Comparison of ENCODE assay signal across 8 cellular contexts in the genomic region with DNA sequence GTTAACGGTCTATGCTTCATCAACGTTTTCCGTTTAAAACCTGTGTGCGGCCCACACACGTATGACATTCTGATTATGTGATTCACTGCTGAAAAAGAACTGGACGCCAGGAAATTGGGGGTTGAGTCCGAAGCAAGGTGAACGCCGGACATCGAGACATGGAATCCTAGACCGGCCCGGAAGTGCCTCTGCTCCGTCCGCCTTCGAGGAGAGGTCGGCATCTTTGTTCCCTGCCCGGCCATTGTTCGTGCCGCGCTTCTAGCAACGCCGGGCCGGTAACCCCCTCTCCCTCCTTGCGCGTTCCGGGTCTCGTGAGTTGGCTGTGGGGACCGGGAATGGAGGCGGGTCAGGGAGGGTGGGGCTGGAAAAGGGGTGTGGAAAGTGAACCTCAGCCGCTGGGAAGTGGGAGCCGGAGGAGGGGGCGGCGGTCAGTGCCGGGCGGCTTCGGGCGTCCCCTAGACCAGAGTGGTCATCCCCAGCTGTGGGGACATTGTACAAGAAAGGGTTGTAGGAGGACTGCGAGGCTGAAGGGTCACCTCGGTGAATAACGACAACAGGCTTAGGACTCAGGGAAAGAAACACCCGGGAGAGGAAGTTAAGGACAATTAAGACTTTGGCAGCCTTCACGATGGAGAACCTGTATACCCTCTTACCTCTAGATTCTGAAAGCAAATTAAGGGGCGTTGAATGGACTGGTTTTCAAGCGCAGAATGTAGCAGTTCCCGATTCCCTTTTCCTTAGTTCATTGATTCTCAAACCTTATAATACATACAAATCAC. TPM values are rescaled to one million over a fixed set of nuclear protein-coding genes. Genes with fewer than 3 reads are reported as not detected.
A peak's percentile ranks its signal among the peaks of the same experiment; 100 is the strongest.
DNase-seq lines count a peak whose midpoint lies in the region; TF ChIP-seq lines count a peak whose summit lies in the region.

A gene (plus strand): TSS at position 220 of the 779 bp plus-strand sequence. CDS start 1,810 bp downstream, outside the sequence.

- H3K9me3 ChIP-seq in HEK293 (ENCODE audit: control insufficient read depth, insufficient read depth, low read depth, low read length) (no peaks in the 10 kb centered on the region), SJSA1 (replicated peaks) (no peaks in the 10 kb centered on the region)

- H3K4me1 ChIP-seq in HEK293 (ENCODE audit: control insufficient read depth, insufficient read depth, low read length) = peaks cover 3% of the 10 kb centered on the region; the same call in 1 of the 2 replicates
- peaks cover 13% of the 10 kb centered on the region for H3K4me1 ChIP-seq in SJSA1 (replicated peaks)

- peak within 1 kb of the TSS; percentile 94 for H3K4me3 Mint-ChIP-seq in MCF 10A (ENCODE audit: unreplicated experiment)

- peak within 1 kb of the TSS; percentile 57 for H3K27ac ChIP-seq in HEK293 (ENCODE audit: extremely low read depth, low read depth, low read length)
- H3K27ac ChIP-seq in SJSA1 = peak within 1 kb of the TSS; percentile 90

- H3K4me3 ChIP-seq in HEK293 (ENCODE audit: low read depth, low read length) = peak within 1 kb of the TSS; percentile 74
- H3K4me3 ChIP-seq in SJSA1 = peak within 1 kb of the TSS; percentile 59
- peak within 1 kb of the TSS; percentile 94 for H3K4me3 ChIP-seq in iPS-11a (ENCODE audit: low read depth, low read length)

- BruUV-seq in MCF 10A (replicated peaks; lab: Mats Ljungman, UMichigan) = TSS peak; percentile 65

- peak within 1 kb of the TSS; percentile 97 for H3K27ac Mint-ChIP-seq in MCF 10A (ENCODE audit: low read depth, unreplicated experiment)

- peak; percentile 70 for DNase-seq in NK-92 treated with Interleukin-12 subunit alpha and Interleukin-12 subunit beta, amount 100 ng/mL, for 24 hours (lab: John Stamatoyannopoulos, UW)
- DNase-seq in NK-92 (lab: John Stamatoyannopoulos, UW; ENCODE audit: unreplicated experiment) (no peak), MV-4-11 (lab: John Stamatoyannopoulos, UW) (peak; percentile 64), SJSA1 (ENCODE audit: low read depth in 1 of 2, low spot score in 2 of 2) (peak; percentile 79 to 93), MCF 10A (ENCODE audit: unreplicated experiment) (peak; percentile 93), retina (peak; percentile 88)

- TF ChIP-seq CTCF in HEK293 (tag by site-specific recombination; IDR thresholded peaks at IDR 0.05) = no peak
- no peak for TF ChIP-seq CTCF in MCF 10A (IDR thresholded peaks at IDR 0.05; ENCODE audit: unreplicated experiment)

- no peaks in the 10 kb centered on the region for H3K9me3 Mint-ChIP-seq in MCF 10A (ENCODE audit: unreplicated experiment)

- CTCF ChIA-PET in HEK293 (lab: Yijun Ruan, JAX) (interaction anchor here (1.4 kb wide), 1 partner anchor 16 kb away, joined by 3 read pairs; no protein-coding TSS in a partner anchor), MCF 10A (lab: Yijun Ruan, JAX) (interaction anchor here (0.6 to 1.0 kb wide), 3 partner anchors 80 to 131 kb away, joined by 3 read pairs; no protein-coding TSS in a partner anchor)

- H3K27me3 ChIP-seq in SJSA1 (replicated peaks) = 0 out of 2 replicates have a peak, but pooled peaks cover 2% of the 10 kb centered on the region

- peaks cover 32% of the 10 kb centered on the region for H3K36me3 Mint-ChIP-seq in MCF 10A (ENCODE audit: insufficient read depth, unreplicated experiment)

- H3K36me3 ChIP-seq in HEK293 (ENCODE audit: control insufficient read depth in 2 of 2, insufficient read depth in 1 of 2, low read length in 2 of 2) = peaks cover 11 to 32% of the 10 kb centered on the region in 2 experiments
- peaks cover 36% of the 10 kb centered on the region for H3K36me3 ChIP-seq in SJSA1

- H3K27me3 Mint-ChIP-seq in MCF 10A (ENCODE audit: insufficient read depth, unreplicated experiment) = no peaks in the 10 kb centered on the region

- intact Hi-C loops in MCF 10A (cut with micrococcal nuclease) = loop anchor here (1.0 to 2.0 kb wide), 5 partner anchors 27 to 158 kb away; a partner anchor contains a TSS

- POLR2A ChIA-PET in HEK293 (lab: Yijun Ruan, JAX) (interaction anchor here (0.9 to 2.7 kb wide), 6 partner anchors 27 to 130 kb away, joined by 3 to 13 read pairs (median 4); a partner anchor contains a TSS), MCF 10A (lab: Yijun Ruan, JAX) (interaction anchor here (0.7 to 3.7 kb wide), 14 partner anchors 12 to 158 kb away, joined by 3 to 36 read pairs (median 5); a partner anchor contains a TSS)

- H3K4me1 Mint-ChIP-seq in MCF 10A (ENCODE audit: insufficient read depth, unreplicated experiment) = peaks cover 16% of the 10 kb centered on the region

TF ChIP-seq in HEK293, 187 proteins besides CTCF, POLR2A, EP300 and RAD21 (continues in another document):
- TF ChIP-seq ZNF335 (tag by site-specific recombination; conservative IDR thresholded peaks at IDR 0.05) = peak; percentile 75
- TF ChIP-seq ZNF24 (tag by site-specific recombination; IDR thresholded peaks at IDR 0.05) = peak; percentile 49; the same call in 1 of the 2 replicates
- TF ChIP-seq, protein P1, sequence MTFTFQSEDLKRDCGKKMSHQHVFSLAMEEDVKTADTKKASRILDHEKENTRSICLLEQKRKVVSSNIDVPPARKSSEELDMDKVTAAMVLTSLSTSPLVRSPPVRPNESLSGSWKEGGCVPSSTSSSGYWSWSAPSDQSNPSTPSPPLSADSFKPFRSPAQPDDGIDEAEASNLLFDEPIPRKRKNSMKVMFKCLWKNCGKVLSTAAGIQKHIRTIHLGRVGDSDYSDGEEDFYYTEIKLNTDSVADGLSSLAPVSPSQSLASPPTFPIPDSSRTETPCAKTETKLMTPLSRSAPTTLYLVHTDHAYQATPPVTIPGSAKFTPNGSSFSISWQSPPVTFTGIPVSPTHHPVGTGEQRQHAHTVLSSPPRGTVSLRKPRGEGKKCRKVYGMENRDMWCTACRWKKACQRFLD (tag by site-specific recombination; IDR thresholded peaks at IDR 0.05) = no peak
- no peak for TF ChIP-seq ZNF121 (tag by site-specific recombination; IDR thresholded peaks at IDR 0.05)
- TF ChIP-seq ZNF768 (tag by site-specific recombination; IDR thresholded peaks at IDR 0.05) = no peak
- peak; percentile 48 for TF ChIP-seq ZNF341 (tag by site-specific recombination; IDR thresholded peaks at IDR 0.05; ENCODE audit: low read depth)
- TF ChIP-seq ZFHX2 (tag by site-specific recombination; conservative IDR thresholded peaks at IDR 0.05) = peak; percentile 48
- TF ChIP-seq ZNF132 (tag by site-specific recombination; IDR thresholded peaks at IDR 0.05; ENCODE audit: borderline replicate concordance) = no peak
- TF ChIP-seq GLIS1 (tag by site-specific recombination; IDR thresholded peaks at IDR 0.05) = no peak
- no peak for TF ChIP-seq ZNF274 (IDR thresholded peaks at IDR 0.05; ENCODE audit: low read length)
- TF ChIP-seq ZNF274 (tag by site-specific recombination; IDR thresholded peaks at IDR 0.05; ENCODE audit: borderline replicate concordance) = no peak
- TF ChIP-seq ZBTB1 (tag by site-specific recombination; IDR thresholded peaks at IDR 0.05) = no peak
- TF ChIP-seq ZNF248 (tag by site-specific recombination; IDR thresholded peaks at IDR 0.05) = no peak
- TF ChIP-seq, protein P2, sequence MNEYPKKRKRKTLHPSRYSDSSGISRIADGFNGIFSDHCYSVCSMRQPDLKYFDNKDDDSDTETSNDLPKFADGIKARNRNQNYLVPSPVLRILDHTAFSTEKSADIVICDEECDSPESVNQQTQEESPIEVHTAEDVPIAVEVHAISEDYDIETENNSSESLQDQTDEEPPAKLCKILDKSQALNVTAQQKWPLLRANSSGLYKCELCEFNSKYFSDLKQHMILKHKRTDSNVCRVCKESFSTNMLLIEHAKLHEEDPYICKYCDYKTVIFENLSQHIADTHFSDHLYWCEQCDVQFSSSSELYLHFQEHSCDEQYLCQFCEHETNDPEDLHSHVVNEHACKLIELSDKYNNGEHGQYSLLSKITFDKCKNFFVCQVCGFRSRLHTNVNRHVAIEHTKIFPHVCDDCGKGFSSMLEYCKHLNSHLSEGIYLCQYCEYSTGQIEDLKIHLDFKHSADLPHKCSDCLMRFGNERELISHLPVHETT (tag by site-specific recombination; IDR thresholded peaks at IDR 0.05) = peak; percentile 46
- peak; percentile 32; the same call in 1 of the 2 replicates for TF ChIP-seq WT1 (tag by site-specific recombination; IDR thresholded peaks at IDR 0.05)
- TF ChIP-seq ZNF530 (tag by site-specific recombination; IDR thresholded peaks at IDR 0.05; ENCODE audit: low read depth) = no peak
- no peak for TF ChIP-seq RBAK (tag by site-specific recombination; IDR thresholded peaks at IDR 0.05)
- TF ChIP-seq ZEB2 (tag by site-specific recombination; IDR thresholded peaks at IDR 0.05) = peak; percentile 83
- no peak for TF ChIP-seq ZNF791 (tag by site-specific recombination; IDR thresholded peaks at IDR 0.05)
- peak; percentile 52; the same call in 1 of the 2 replicates for TF ChIP-seq KLF7 (tag by site-specific recombination; IDR thresholded peaks at IDR 0.05; ENCODE audit: borderline replicate concordance)
- TF ChIP-seq ZNF623 (tag by site-specific recombination; IDR thresholded peaks at IDR 0.05) = no peak
- peak; percentile 62 for TF ChIP-seq IKZF3 (tag by site-specific recombination; IDR thresholded peaks at IDR 0.05)
- no peak for TF ChIP-seq ZNF138 (tag by site-specific recombination; IDR thresholded peaks at IDR 0.05; ENCODE audit: borderline replicate concordance)
- TF ChIP-seq ZNF501 (tag by site-specific recombination; IDR thresholded peaks at IDR 0.05) = peak; percentile 92
- TF ChIP-seq ZNF174 (tag by site-specific recombination; IDR thresholded peaks at IDR 0.05) = no peak
- peak; percentile 87 for TF ChIP-seq ZXDB (tag by site-specific recombination; IDR thresholded peaks at IDR 0.05)
- TF ChIP-seq, protein P3, sequence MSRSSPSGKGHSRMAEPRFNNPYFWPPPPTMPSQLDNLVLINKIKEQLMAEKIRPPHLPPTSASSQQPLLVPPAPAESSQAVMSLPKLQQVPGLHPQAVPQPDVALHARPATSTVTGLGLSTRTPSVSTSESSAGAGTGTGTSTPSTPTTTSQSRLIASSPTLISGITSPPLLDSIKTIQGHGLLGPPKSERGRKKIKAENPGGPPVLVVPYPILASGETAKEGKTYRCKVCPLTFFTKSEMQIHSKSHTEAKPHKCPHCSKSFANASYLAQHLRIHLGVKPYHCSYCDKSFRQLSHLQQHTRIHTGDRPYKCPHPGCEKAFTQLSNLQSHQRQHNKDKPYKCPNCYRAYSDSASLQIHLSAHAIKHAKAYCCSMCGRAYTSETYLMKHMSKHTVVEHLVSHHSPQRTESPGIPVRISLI (tag by site-specific recombination; IDR thresholded peaks at IDR 0.05) = no peak

RNA-seq across cellular contexts. Expression of the gene that starts here (rescaled TPM):
- 24.3 and 34.9 TPM in 2 replicates for total RNA-seq in SJSA1 (2014; rRNA removed; shearing (Covaris generic))
- 13.7 and 15.6 TPM in 2 replicates for total RNA-seq in MCF 10A (2022)
